12 cellular contexts compared by ENCODE assay signal in the genomic region with DNA sequence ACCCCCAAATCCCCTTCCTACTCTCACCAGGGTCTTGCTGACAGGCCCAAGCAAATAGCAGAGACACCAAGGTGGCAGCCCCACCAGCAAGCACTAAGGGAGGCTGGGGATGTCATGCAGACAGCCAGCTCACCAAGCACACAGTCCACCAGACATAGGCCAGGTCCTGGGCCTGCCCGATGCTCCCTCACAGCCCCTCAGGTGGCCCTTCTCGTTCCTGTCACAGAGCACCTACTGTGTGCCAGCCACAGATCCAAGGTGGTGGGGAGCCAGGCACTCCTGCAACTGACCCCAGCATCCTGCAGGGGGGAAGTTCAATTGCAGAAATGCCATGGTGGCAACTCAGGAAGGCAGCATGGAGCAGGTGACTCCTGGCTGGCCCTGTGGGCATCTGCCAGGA.
DNase-seq lines count a peak whose midpoint lies in the region; ATAC-seq, FAIRE-seq and TF ChIP-seq lines count a peak whose summit lies in the region.
"Had no signal": no experiment of that assay in that cellular context is flagged by ENCODE, and none has a peak within 500 bp of the region (broad histone marks: within the 10 kb centered on the region; RNA-seq: fewer than 3 reads in every experiment).

No MANE protein-coding gene starts in this region.

- no peak for TF ChIP-seq POLR2A in tibial nerve (IDR thresholded peaks at IDR 0.05)

- no peak for FAIRE-seq in small intestine (lab: Jason Lieb, UNC)

- H3K9me3 Mint-ChIP-seq in activated naive CD4-positive, alpha-beta T cell treated with anti-CD3 and anti-CD28 coated beads, Interleukin-2, amount 50 U/mL, for 24 hours, result no peaks in the 10 kb centered on the region
- H3K9me3 Mint-ChIP-seq in activated CD8-positive, alpha-beta T cell treated with anti-CD3 and anti-CD28 coated beads for 36 hours, result no peaks in the 10 kb centered on the region
- H3K9me3 Mint-ChIP-seq in memory B cell (no peaks in the 10 kb centered on the region), chondrocyte (ENCODE audit: low read depth) (no peaks in the 10 kb centered on the region)
- H3K9me3 Mint-ChIP-seq: WTC11 had no signal

- POLR2A ChIA-PET in activated CD8-positive, alpha-beta T cell treated with anti-CD3 and anti-CD28 coated beads for 36 hours (lab: Charles Lee), result interaction anchor here (1.2 to 24.9 kb wide), 3 partner anchors 10 to 106 kb away, joined by 3 to 512 read pairs (median 211); a partner anchor contains a TSS

- ATAC-seq in activated CD8-positive, alpha-beta T cell treated with anti-CD3 and anti-CD28 coated beads for 36 hours, result no peak
- no peak for ATAC-seq in memory B cell (ENCODE audit: low read depth)
- ATAC-seq: WTC11 had no signal

- 68 to 83% methylated on average over 2 of the region's 2 CpGs for WGBS in tibial nerve, 2 donors
- WGBS in small intestine, 3 donors, result 76 to 80% (median 79%) methylated on average over 2 of the region's 2 CpGs

- intact Hi-C loops in activated CD8-positive, alpha-beta T cell treated with anti-CD3 and anti-CD28 coated beads for 36 hours (cut with micrococcal nuclease), result no loop called here

- peaks cover 87% of the 10 kb centered on the region for H3K4me1 Mint-ChIP-seq in activated naive CD4-positive, alpha-beta T cell treated with anti-CD3 and anti-CD28 coated beads, Interleukin-2, amount 50 U/mL, for 24 hours
- peaks cover 82% of the 10 kb centered on the region for H3K4me1 Mint-ChIP-seq in activated CD8-positive, alpha-beta T cell treated with anti-CD3 and anti-CD28 coated beads for 36 hours (ENCODE audit: low read depth)
- H3K4me1 Mint-ChIP-seq in memory B cell (peaks cover 67% of the 10 kb centered on the region), chondrocyte (ENCODE audit: low read depth) (peaks cover 36% of the 10 kb centered on the region)

- peak overlapping the region in 3 of 4 donors; percentile 45 to 54 (median 47) for H3K27ac ChIP-seq in tibial nerve
- H3K27ac ChIP-seq in small intestine (ENCODE audit: low read depth in 1 of 2, low read length in 1 of 2), result peak overlapping the region in 1 of 2 donors; percentile 43

- peaks cover 2% of the 10 kb centered on the region for H3K36me3 Mint-ChIP-seq in activated naive CD4-positive, alpha-beta T cell treated with anti-CD3 and anti-CD28 coated beads, Interleukin-2, amount 50 U/mL, for 24 hours
- H3K36me3 Mint-ChIP-seq in activated CD8-positive, alpha-beta T cell treated with anti-CD3 and anti-CD28 coated beads for 36 hours (ENCODE audit: low read depth), result peaks cover 17% of the 10 kb centered on the region
- H3K36me3 Mint-ChIP-seq in memory B cell (peaks cover 5% of the 10 kb centered on the region), chondrocyte (ENCODE audit: low read depth) (peaks cover 2% of the 10 kb centered on the region)
- H3K36me3 Mint-ChIP-seq: WTC11 had no signal

- DNase-seq in activated naive CD4-positive, alpha-beta T cell (lab: John Stamatoyannopoulos, UW), result no peak
- no peak for DNase-seq in activated CD8-positive, alpha-beta T cell treated with anti-CD3 and anti-CD28 coated beads for 36 hours
- DNase-seq in memory B cell (ENCODE audit: low spot score in 2 of 2), result no peak
- DNase-seq in tibial nerve (ENCODE audit: low spot score in 2 of 2), result no peak
- no peak for DNase-seq in small intestine
- no peak for DNase-seq in AML-193 (lab: John Stamatoyannopoulos, UW)
- no peak for DNase-seq in chondrocyte (ENCODE audit: low spot score)
- DNase-seq: NCI-H2171; Right ventricle myocardium superior; stimulated activated CD4-positive, alpha-beta T cell treated with anti-CD3 and anti-CD28 coated beads, Interleukin-12 subunit alpha, Interleukin-12 subunit beta, amount 100 ng/mL, for 4 hours had no signal

- no peak for TF ChIP-seq EP300 in tibial nerve (IDR thresholded peaks at IDR 0.05)

- no peak for TF ChIP-seq CTCF in activated CD8-positive, alpha-beta T cell treated with anti-CD3 and anti-CD28 coated beads for 36 hours (IDR thresholded peaks at IDR 0.05)
- TF ChIP-seq CTCF in tibial nerve (IDR thresholded peaks at IDR 0.05) (no peak), chondrocyte (IDR thresholded peaks at IDR 0.05) (no peak)

- H3K4me1 ChIP-seq in tibial nerve, result peaks cover 0 to 92% (median 65%) of the 10 kb centered on the region in 4 donors
- peaks cover 12 to 37% of the 10 kb centered on the region in 2 donors for H3K4me1 ChIP-seq in small intestine (ENCODE audit: control insufficient read depth in 2 of 2, insufficient read depth in 1 of 2, low read depth in 1 of 2, low read length in 1 of 2)

- CTCF ChIA-PET in activated CD8-positive, alpha-beta T cell treated with anti-CD3 and anti-CD28 coated beads for 36 hours (lab: Charles Lee), result interaction anchor here (0.9 to 8.1 kb wide), 4 partner anchors 12 to 46 kb away, joined by 5 to 76 read pairs (median 8); no protein-coding TSS in a partner anchor

- no peak overlapping the region for H3K4me3 Mint-ChIP-seq in activated naive CD4-positive, alpha-beta T cell treated with anti-CD3 and anti-CD28 coated beads, Interleukin-2, amount 50 U/mL, for 24 hours
- no peak overlapping the region for H3K4me3 Mint-ChIP-seq in activated CD8-positive, alpha-beta T cell treated with anti-CD3 and anti-CD28 coated beads for 36 hours
- H3K4me3 Mint-ChIP-seq in memory B cell (no peak overlapping the region), chondrocyte (ENCODE audit: unreplicated experiment) (no peak overlapping the region)
- H3K4me3 Mint-ChIP-seq: WTC11 had no signal

- H3K4me3 ChIP-seq in tibial nerve, result no peak overlapping the region
- no peak overlapping the region for H3K4me3 ChIP-seq in small intestine (ENCODE audit: low read depth in 1 of 2, low read length in 2 of 2)

- H3K27me3 ChIP-seq in tibial nerve, result no peaks in the 10 kb centered on the region
- H3K27me3 ChIP-seq in small intestine (ENCODE audit: control insufficient read depth in 2 of 2, insufficient read depth in 2 of 2, low read length in 2 of 2), result no peaks in the 10 kb centered on the region

- H3K27ac Mint-ChIP-seq in activated naive CD4-positive, alpha-beta T cell treated with anti-CD3 and anti-CD28 coated beads, Interleukin-2, amount 50 U/mL, for 24 hours, result peak overlapping the region; percentile 38
- peak overlapping the region; percentile 72 for H3K27ac Mint-ChIP-seq in activated CD8-positive, alpha-beta T cell treated with anti-CD3 and anti-CD28 coated beads for 36 hours
- H3K27ac Mint-ChIP-seq in memory B cell, result peak overlapping the region; percentile 97
- H3K27ac Mint-ChIP-seq in chondrocyte (ENCODE audit: unreplicated experiment), result no peak overlapping the region
- H3K27ac Mint-ChIP-seq: WTC11 had no signal

- H3K27me3 Mint-ChIP-seq in activated naive CD4-positive, alpha-beta T cell treated with anti-CD3 and anti-CD28 coated beads, Interleukin-2, amount 50 U/mL, for 24 hours, result no peaks in the 10 kb centered on the region
- no peaks in the 10 kb centered on the region for H3K27me3 Mint-ChIP-seq in activated CD8-positive, alpha-beta T cell treated with anti-CD3 and anti-CD28 coated beads for 36 hours
- H3K27me3 Mint-ChIP-seq in memory B cell (no peaks in the 10 kb centered on the region), chondrocyte (ENCODE audit: low read depth) (no peaks in the 10 kb centered on the region)

- no peaks in the 10 kb centered on the region for H3K9me3 ChIP-seq in tibial nerve
- no peaks in the 10 kb centered on the region for H3K9me3 ChIP-seq in small intestine (ENCODE audit: control insufficient read depth, low read depth)

- H3K36me3 ChIP-seq in tibial nerve, result no peaks in the 10 kb centered on the region
- no peaks in the 10 kb centered on the region for H3K36me3 ChIP-seq in small intestine (ENCODE audit: control insufficient read depth in 2 of 2, insufficient read depth in 2 of 2, low read length in 2 of 2)
